Comparison of ENCODE assay signal across 17 cellular contexts in the genomic region with DNA sequence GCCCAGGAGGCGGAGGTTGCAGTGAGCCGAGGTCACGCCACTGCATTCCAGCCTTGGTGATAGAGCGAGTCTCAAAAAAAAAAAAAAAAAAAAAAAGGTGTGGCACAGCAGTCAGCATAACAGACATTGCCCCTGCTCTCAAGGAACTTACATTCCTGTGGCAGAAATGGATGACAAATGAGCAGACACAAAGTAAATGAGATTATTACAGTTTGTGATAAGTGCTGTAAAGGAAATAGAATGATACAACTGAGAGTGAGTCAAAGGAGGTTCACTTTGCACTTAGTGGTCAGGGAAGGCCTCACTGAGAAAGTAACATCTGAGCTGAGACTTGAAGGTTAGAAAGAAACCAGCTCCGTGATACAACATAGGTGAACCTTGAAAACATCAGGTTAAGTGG. TPM values are rescaled to one million over a fixed set of nuclear protein-coding genes. Genes with fewer than 3 reads are reported as not detected.
DNase-seq lines count a peak whose midpoint lies in the region; ATAC-seq and TF ChIP-seq lines count a peak whose summit lies in the region.
"Had no signal": no experiment of that assay in that cellular context is flagged by ENCODE, and none has a peak within 500 bp of the region (broad histone marks: within the 10 kb centered on the region; RNA-seq: fewer than 3 reads in every experiment).

No MANE protein-coding gene starts in this region.

- H3K4me1 ChIP-seq in CD4-positive, CD25-positive, alpha-beta regulatory T cell (ENCODE audit: control insufficient read depth, insufficient read depth, low read length, poor library complexity, severe bottlenecking): peaks cover 54% of the 10 kb centered on the region
- H3K4me1 ChIP-seq in uterus: no peaks in the 10 kb centered on the region
- no peaks in the 10 kb centered on the region for H3K4me1 ChIP-seq in breast epithelium
- no peaks in the 10 kb centered on the region for H3K4me1 ChIP-seq in mesendoderm (ENCODE audit: control insufficient read depth, low read depth, low read length)

- POLR2A ChIA-PET in activated CD8-positive, alpha-beta T cell treated with anti-CD3 and anti-CD28 coated beads for 36 hours (lab: Charles Lee): interaction anchor here (0.7 to 3.1 kb wide), 5 partner anchors 8 to 207 kb away, joined by 3 to 19 read pairs (median 4); a partner anchor contains a TSS

- H2BK15ac ChIP-seq in mesendoderm (replicated peaks; ENCODE audit: low read depth): no peak overlapping the region

- TF ChIP-seq CTCF in GM12864 (IDR thresholded peaks at IDR 0.05; ENCODE audit: low read depth, low read length, missing control alignments) (no peak), uterus (IDR thresholded peaks at IDR 0.05) (no peak), breast epithelium (IDR thresholded peaks at IDR 0.05) (no peak)
- TF ChIP-seq CTCF in activated CD8-positive, alpha-beta T cell treated with anti-CD3 and anti-CD28 coated beads for 36 hours (IDR thresholded peaks at IDR 0.05): no peak

- no peak overlapping the region for H3K4me2 ChIP-seq in mesendoderm (ENCODE audit: low read length)

- no peak overlapping the region for H4K5ac ChIP-seq in mesendoderm (ENCODE audit: low read length)

- H3K36me3 Mint-ChIP-seq in CD4-positive, CD25-positive, alpha-beta regulatory T cell: peaks cover 48% of the 10 kb centered on the region
- peaks cover 58% of the 10 kb centered on the region for H3K36me3 Mint-ChIP-seq in activated CD8-positive, alpha-beta T cell treated with anti-CD3 and anti-CD28 coated beads for 36 hours (ENCODE audit: low read depth)

- peaks cover 33 to 80% (median 48%) of the 10 kb centered on the region in 4 donors for H3K4me1 Mint-ChIP-seq in CD4-positive, CD25-positive, alpha-beta regulatory T cell
- H3K4me1 Mint-ChIP-seq in activated CD8-positive, alpha-beta T cell treated with anti-CD3 and anti-CD28 coated beads for 36 hours (ENCODE audit: low read depth): peaks cover 42% of the 10 kb centered on the region
- H3K4me1 Mint-ChIP-seq: nephron progenitor cell had no signal

- H3K9me3 ChIP-seq in CD4-positive, CD25-positive, alpha-beta regulatory T cell (ENCODE audit: control insufficient read depth in 2 of 2, low read length in 2 of 2): no peaks in the 10 kb centered on the region
- H3K9me3 ChIP-seq in uterus: no peaks in the 10 kb centered on the region
- no peaks in the 10 kb centered on the region for H3K9me3 ChIP-seq in breast epithelium

- DNase-seq in CD4-positive, CD25-positive, alpha-beta regulatory T cell: peak in 1 of 3 donors; percentile 23
- DNase-seq in GM12864 (ENCODE audit: low read depth): no peak
- DNase-seq in activated CD8-positive, alpha-beta T cell treated with anti-CD3 and anti-CD28 coated beads for 36 hours: no peak
- peak; percentile 48 for DNase-seq in kidney tubule cell (ENCODE audit: low spot score)
- no peak for DNase-seq in uterus
- DNase-seq in retina: no peak
- DNase-seq in breast epithelium (ENCODE audit: low spot score in 2 of 2): no peak
- DNase-seq in mesendoderm: no peak
- DNase-seq: EL; kidney glomerular epithelial cell; NCI-H1105; nephron progenitor cell; right cardiac atrium; stimulated activated CD4-positive, alpha-beta T cell treated with anti-CD3 and anti-CD28 coated beads, Interleukin-2, amount 100 ng/mL, for 48 hours had no signal

- no peaks in the 10 kb centered on the region for H3K27me3 ChIP-seq in CD4-positive, CD25-positive, alpha-beta regulatory T cell (ENCODE audit: control insufficient read depth, insufficient read depth, low read length)
- no peaks in the 10 kb centered on the region for H3K27me3 ChIP-seq in uterus
- H3K27me3 ChIP-seq in breast epithelium: no peaks in the 10 kb centered on the region
- no peaks in the 10 kb centered on the region for H3K27me3 ChIP-seq in mesendoderm (ENCODE audit: insufficient read depth, low read length, poor library complexity)

- no peak overlapping the region for H3K18ac ChIP-seq in mesendoderm (ENCODE audit: low read length)

- H3K9me3 Mint-ChIP-seq in CD4-positive, CD25-positive, alpha-beta regulatory T cell: no peaks in the 10 kb centered on the region
- H3K9me3 Mint-ChIP-seq in activated CD8-positive, alpha-beta T cell treated with anti-CD3 and anti-CD28 coated beads for 36 hours: no peaks in the 10 kb centered on the region
- H3K9me3 Mint-ChIP-seq: nephron progenitor cell had no signal

- WGBS in mesendoderm (ENCODE audit: extremely low coverage, insufficient coverage, low lambda C conversion rate): no CpG with 5 or more reads among the region's 5 CpGs

- H3K79me1 ChIP-seq in mesendoderm (ENCODE audit: low read length): no peaks in the 10 kb centered on the region

- H3K4me3 Mint-ChIP-seq in CD4-positive, CD25-positive, alpha-beta regulatory T cell: peak overlapping the region; percentile 98 to 100 (median 99)
- peak overlapping the region; percentile 100 for H3K4me3 Mint-ChIP-seq in activated CD8-positive, alpha-beta T cell treated with anti-CD3 and anti-CD28 coated beads for 36 hours
- H3K4me3 Mint-ChIP-seq: nephron progenitor cell had no signal

- H4K8ac ChIP-seq in mesendoderm (ENCODE audit: low read depth, low read length): no peak overlapping the region

- peak overlapping the region; percentile 99 for H3K4me3 ChIP-seq in CD4-positive, CD25-positive, alpha-beta regulatory T cell (ENCODE audit: low read depth, low read length)
- H3K4me3 ChIP-seq in GM12864 (ENCODE audit: low read depth, low read length) (peak overlapping the region; percentile 81), uterus (no peak overlapping the region), breast epithelium (no peak overlapping the region), mesendoderm (ENCODE audit: low read length) (no peak overlapping the region)

- CTCF ChIA-PET in activated CD8-positive, alpha-beta T cell treated with anti-CD3 and anti-CD28 coated beads for 36 hours (lab: Charles Lee): interaction anchor here (1.5 to 2.3 kb wide), 2 partner anchors 11 to 394 kb away, joined by 3 to 7 read pairs; no protein-coding TSS in a partner anchor

- intact Hi-C loops in activated CD8-positive, alpha-beta T cell treated with anti-CD3 and anti-CD28 coated beads for 36 hours (cut with micrococcal nuclease): no loop called here
- intact Hi-C loops in uterus (cut with DNase I; ENCODE audit: low total_unique reads): no loop called here
- intact Hi-C loops in breast epithelium (cut with DNase I; ENCODE audit: low total_unique reads): no loop called here

- no peak overlapping the region for H3K4ac ChIP-seq in mesendoderm (ENCODE audit: low read depth, low read length)

- H3K36me3 ChIP-seq in CD4-positive, CD25-positive, alpha-beta regulatory T cell (ENCODE audit: control insufficient read depth, insufficient read depth, low read length): peaks cover 38% of the 10 kb centered on the region
- H3K36me3 ChIP-seq in uterus: no peaks in the 10 kb centered on the region
- H3K36me3 ChIP-seq in breast epithelium: no peaks in the 10 kb centered on the region
- H3K36me3 ChIP-seq in mesendoderm (ENCODE audit: control insufficient read depth, insufficient read depth, low read length): peaks cover 8% of the 10 kb centered on the region

- TF ChIP-seq POLR2A in uterus (IDR thresholded peaks at IDR 0.05): no peak
- TF ChIP-seq POLR2A in breast epithelium (IDR thresholded peaks at IDR 0.05): no peak

- H2BK5ac ChIP-seq in mesendoderm (ENCODE audit: low read length): no peak overlapping the region

- ATAC-seq in CD4-positive, CD25-positive, alpha-beta regulatory T cell (ENCODE audit: low read depth in 2 of 2): no peak
- peak; percentile 38 for ATAC-seq in activated CD8-positive, alpha-beta T cell treated with anti-CD3 and anti-CD28 coated beads for 36 hours
- ATAC-seq: HepG2 had no signal

- H2AK5ac ChIP-seq in mesendoderm (ENCODE audit: low read length): no peak overlapping the region

- H3K9ac ChIP-seq in mesendoderm (ENCODE audit: low read length): no peak overlapping the region

- H2BK120ac ChIP-seq in mesendoderm (ENCODE audit: low read depth, low read length): no peak overlapping the region

- H3K27me3 Mint-ChIP-seq in CD4-positive, CD25-positive, alpha-beta regulatory T cell: no peaks in the 10 kb centered on the region
- H3K27me3 Mint-ChIP-seq in activated CD8-positive, alpha-beta T cell treated with anti-CD3 and anti-CD28 coated beads for 36 hours: no peaks in the 10 kb centered on the region

- no peak overlapping the region for H3K56ac ChIP-seq in mesendoderm (ENCODE audit: low read length)

- peak overlapping the region; percentile 85 to 99 (median 99) for H3K27ac Mint-ChIP-seq in CD4-positive, CD25-positive, alpha-beta regulatory T cell
- peak overlapping the region; percentile 100 for H3K27ac Mint-ChIP-seq in activated CD8-positive, alpha-beta T cell treated with anti-CD3 and anti-CD28 coated beads for 36 hours
- H3K27ac Mint-ChIP-seq: nephron progenitor cell had no signal

- H3K27ac ChIP-seq in CD4-positive, CD25-positive, alpha-beta regulatory T cell (ENCODE audit: insufficient read depth, low read length, poor library complexity, severe bottlenecking): peak overlapping the region; percentile 84
- H3K27ac ChIP-seq in uterus: no peak overlapping the region
- H3K27ac ChIP-seq in breast epithelium: no peak overlapping the region
- H3K27ac ChIP-seq in mesendoderm (ENCODE audit: low read depth, low read length): no peak overlapping the region
- H3K27ac ChIP-seq: C4-2B had no signal

- no peaks in the 10 kb centered on the region for H3K79me2 ChIP-seq in mesendoderm (ENCODE audit: control insufficient read depth, insufficient read depth, low read length)

- no peak overlapping the region for H3K23ac ChIP-seq in mesendoderm (ENCODE audit: low read length)

RNA-seq across cellular contexts. Expression of a gene that starts 36.4 kb away (rescaled TPM):
- 64.1 TPM for total RNA-seq in CD4-positive, CD25-positive, alpha-beta regulatory T cell
- 1 to 10 TPM; 4.7 to 5.3 (median 4.9) TPM for polyA plus RNA-seq in CD4-positive, CD25-positive, alpha-beta regulatory T cell
- 10 to 100 TPM; 56.0 to 60.3 TPM for total RNA-seq in activated CD8-positive, alpha-beta T cell treated with anti-CD3 and anti-CD28 coated beads for 36 hours
- total RNA-seq in uterus (10 to 100 TPM in 3 of 4 donors, 1 to 10 TPM in 1; 9.2 to 44.2 (median 41.5) TPM), breast epithelium (10 to 100 TPM; 22.2 to 28.5 (median 23.3) TPM)
- 7.6 TPM for polyA plus RNA-seq in mesendoderm (2013, experiment 1 of 2)
- polyA plus RNA-seq in mesendoderm (2013, experiment 2 of 2): 7.8 TPM

RNA-seq across cellular contexts. Expression of a gene that starts 37.6 kb away (rescaled TPM):
- total RNA-seq in CD4-positive, CD25-positive, alpha-beta regulatory T cell: not detected
- polyA plus RNA-seq in CD4-positive, CD25-positive, alpha-beta regulatory T cell: not detected
- total RNA-seq in activated CD8-positive, alpha-beta T cell treated with anti-CD3 and anti-CD28 coated beads for 36 hours: not detected
- total RNA-seq in uterus (not detected), breast epithelium (not detected)
- not detected for polyA plus RNA-seq in mesendoderm (2013, experiment 1 of 2)
- polyA plus RNA-seq in mesendoderm (2013, experiment 2 of 2): not detected
- total RNA-seq: cerebellum, HepG2, right cardiac atrium had no signal
- polyA plus RNA-seq: HepG2, right cardiac atrium had no signal

RNA-seq across cellular contexts. Expression of a gene that starts 50.1 kb away (rescaled TPM):
- total RNA-seq in CD4-positive, CD25-positive, alpha-beta regulatory T cell: 132 TPM
- 100 to 1,000 TPM; 121 to 138 (median 131) TPM for polyA plus RNA-seq in CD4-positive, CD25-positive, alpha-beta regulatory T cell
- 10 to 100 TPM; 94.3 to 98.0 TPM for total RNA-seq in activated CD8-positive, alpha-beta T cell treated with anti-CD3 and anti-CD28 coated beads for 36 hours
- 100 to 1,000 TPM; 124 to 310 (median 195) TPM for total RNA-seq in uterus
- 100 to 1,000 TPM; 221 to 243 (median 239) TPM for total RNA-seq in breast epithelium
- polyA plus RNA-seq in mesendoderm (2013, experiment 1 of 2): 107 TPM
- 101 TPM for polyA plus RNA-seq in mesendoderm (2013, experiment 2 of 2)

RNA-seq across cellular contexts. Expression of a gene that starts 53.8 kb away (rescaled TPM):
- not detected for total RNA-seq in CD4-positive, CD25-positive, alpha-beta regulatory T cell
- polyA plus RNA-seq in CD4-positive, CD25-positive, alpha-beta regulatory T cell: not detected
- not detected for total RNA-seq in activated CD8-positive, alpha-beta T cell treated with anti-CD3 and anti-CD28 coated beads for 36 hours
- total RNA-seq in uterus: 1 to 10 TPM in 1 of 4 donors, under 1 TPM in 1, not detected in 2; 0.37 to 1.9 TPM
- total RNA-seq in breast epithelium: under 1 TPM; 0.33 to 0.88 (median 0.64) TPM
- not detected for polyA plus RNA-seq in mesendoderm (2013, experiment 1 of 2)
- 0.01 TPM for polyA plus RNA-seq in mesendoderm (2013, experiment 2 of 2)
- total RNA-seq: HepG2 had no signal
- polyA plus RNA-seq: HepG2 had no signal

Comparison
In these comparisons a context has a peak if more than half of its experiments do, and no peak if none do; other contexts are left out.
1. H3K4me3 ChIP-seq: peak in CD4-positive, CD25-positive, alpha-beta regulatory T cell (single experiment) and GM12864 (single experiment); none in uterus (0 of 2), breast epithelium (0 of 3) and mesendoderm (single experiment).